Comparison of ENCODE assay signal across 1 cellular context in genomic region chr18:45802814-45803492, GRCh38.
A peak's percentile ranks its signal among the peaks of the same experiment; 100 is the strongest.
TF ChIP-seq lines count a peak whose summit lies in the region.

No MANE protein-coding gene starts in this region.

TF ChIP-seq in A549, 52 proteins besides CTCF, POLR2A, EP300 and RAD21 (continued from another document):
- TF ChIP-seq MAX (IDR thresholded peaks at IDR 0.05) (peak; percentile 90), FOXS1 (CRISPR knock-in tag; IDR thresholded peaks at IDR 0.05) (peak; percentile 26; the same call in 1 of the 2 replicates)
